Comparison of ENCODE assay signal across 28 cellular contexts in the genomic region with DNA sequence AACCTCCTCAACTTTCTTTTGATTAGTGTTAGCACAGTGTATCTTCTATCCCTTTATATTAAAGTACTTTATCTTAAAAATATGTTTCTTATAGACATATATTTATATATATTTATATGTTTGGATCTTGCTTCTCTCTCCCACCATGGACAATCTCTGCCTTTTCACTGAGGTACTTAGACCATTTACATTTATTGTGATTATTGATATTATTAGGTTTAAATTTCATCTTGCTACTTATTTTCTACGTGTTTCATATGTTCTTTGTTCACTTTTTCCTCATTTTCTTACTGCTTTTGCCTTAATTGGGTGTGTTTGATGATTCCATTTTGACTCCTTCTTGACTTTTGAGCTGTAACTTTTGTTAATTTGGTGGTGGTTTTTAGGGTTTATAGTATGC.
"Had no signal": no experiment of that assay in that cellular context is flagged by ENCODE, and none has a peak within 500 bp of the region (broad histone marks: within the 10 kb centered on the region; RNA-seq: fewer than 3 reads in every experiment).

No MANE protein-coding gene starts in this region.

- H3K4me2 ChIP-seq: neural progenitor cell had no signal

- ATAC-seq: natural killer cell; psoas muscle; right cardiac atrium; right lobe of liver; stimulated activated effector memory CD8-positive, alpha-beta T cell treated with anti-CD3 and anti-CD28 coated beads, Interleukin-12 subunit alpha, Interleukin-12 subunit beta, amount 100 ng/mL, for 72 hours; stimulated activated naive B cell treated with anti-CD40 and anti-IgM and Interleukin-4, amounts not matched to agents 10 μg/mL and 1 μg/mL and 100 μg/mL, for 72 hours had no signal

- H3K4me3 ChIP-seq: neural progenitor cell, psoas muscle, right lobe of liver, sigmoid colon, stomach, thoracic aorta, thyroid gland, tibial nerve, upper lobe of left lung, vagina had no signal

- H3K27me3 Mint-ChIP-seq: progenitor cell of endocrine pancreas; stimulated activated naive B cell treated with anti-CD40 and anti-IgM and Interleukin-4, amounts not matched to agents 10 μg/mL and 1 μg/mL and 100 μg/mL, for 72 hours; stimulated activated naive CD8-positive, alpha-beta T cell treated with anti-CD3 and anti-CD28 coated beads, Interleukin-15, Interleukin-2, amounts not matched to agents 100 ng/mL and 50 ng/mL, for 24 hours had no signal

- H2AFZ ChIP-seq: neural progenitor cell, parathyroid adenoma had no signal

- H3K9me3 ChIP-seq: sigmoid colon, thyroid gland, upper lobe of left lung, vagina had no signal

- DNase-seq: natural killer cell; occipital lobe; posterior cingulate gyrus; psoas muscle; right cardiac atrium; right lobe of liver; sigmoid colon; small intestine; stimulated activated CD4-positive, alpha-beta T cell treated with anti-CD3 and anti-CD28 coated beads, Interleukin-15, amount 100 ng/mL, for 24 hours; stimulated activated CD4-positive, alpha-beta T cell treated with anti-CD3 and anti-CD28 coated beads, Interleukin-2, amount 100 ng/mL, for 24 hours; stimulated activated CD4-positive, alpha-beta T cell treated with anti-CD3 and anti-CD28 coated beads, Interleukin-2, amount 100 ng/mL, for 48 hours; stimulated activated CD4-positive, alpha-beta T cell treated with anti-CD3 and anti-CD28 coated beads, Interleukin-4, amount 100 ng/mL, for 24 hours; stimulated activated naive B cell treated with anti-CD40 and anti-IgM and Interleukin-4, amounts not matched to agents 10 μg/mL and 1 μg/mL and 100 μg/mL, for 72 hours; stimulated activated naive CD4-positive, alpha-beta T cell treated with Interleukin-2 at 50 U/mL for 16 hours; stomach; thyroid gland; trophoblast cell; upper lobe of left lung had no signal

- H3K36me3 ChIP-seq: neural progenitor cell, right lobe of liver, thyroid gland had no signal

- H3K27ac Mint-ChIP-seq: natural killer cell; nephron; neural progenitor cell; progenitor cell of endocrine pancreas; stimulated activated effector memory CD8-positive, alpha-beta T cell treated with anti-CD3 and anti-CD28 coated beads, Interleukin-12 subunit alpha, Interleukin-12 subunit beta, amount 100 ng/mL, for 72 hours; stimulated activated naive B cell treated with anti-CD40 and anti-IgM and Interleukin-4, amounts not matched to agents 10 μg/mL and 1 μg/mL and 100 μg/mL, for 72 hours; stimulated activated naive CD8-positive, alpha-beta T cell treated with anti-CD3 and anti-CD28 coated beads, Interleukin-15, Interleukin-2, amounts not matched to agents 100 ng/mL and 50 ng/mL, for 24 hours had no signal

- H3K4me1 Mint-ChIP-seq: natural killer cell; nephron; neural progenitor cell; stimulated activated naive B cell treated with anti-CD40 and anti-IgM and Interleukin-4, amounts not matched to agents 10 μg/mL and 1 μg/mL and 100 μg/mL, for 72 hours had no signal

- H3K4me3 Mint-ChIP-seq: natural killer cell; nephron; neural progenitor cell; stimulated activated effector memory CD8-positive, alpha-beta T cell treated with anti-CD3 and anti-CD28 coated beads, Interleukin-12 subunit alpha, Interleukin-12 subunit beta, amount 100 ng/mL, for 72 hours; stimulated activated naive B cell treated with anti-CD40 and anti-IgM and Interleukin-4, amounts not matched to agents 10 μg/mL and 1 μg/mL and 100 μg/mL, for 72 hours; stimulated activated naive CD8-positive, alpha-beta T cell treated with anti-CD3 and anti-CD28 coated beads, Interleukin-15, Interleukin-2, amounts not matched to agents 100 ng/mL and 50 ng/mL, for 24 hours had no signal

- H3K27me3 ChIP-seq: neural progenitor cell, right lobe of liver, sigmoid colon, stomach, thyroid gland, tibial nerve, upper lobe of left lung, vagina had no signal

- FAIRE-seq: small intestine, urothelium cell line had no signal

- H3K27ac ChIP-seq: neural progenitor cell, parathyroid adenoma, psoas muscle, right lobe of liver, sigmoid colon, stomach, thyroid gland, tibial nerve, upper lobe of left lung, vagina had no signal

- H3K9ac ChIP-seq: neural progenitor cell, parathyroid adenoma had no signal

- H3K79me2 ChIP-seq: parathyroid adenoma had no signal

- H3K4me1 ChIP-seq: neural progenitor cell, psoas muscle, right lobe of liver, sigmoid colon, stomach, thyroid gland, tibial nerve, vagina had no signal
